Comparison of ENCODE assay signal across 21 cellular contexts in genomic region chr16:22751685-22752084, GRCh38.
DNase-seq lines count a peak whose midpoint lies in the region; ATAC-seq and TF ChIP-seq lines count a peak whose summit lies in the region.
"Had no signal": no experiment of that assay in that cellular context is flagged by ENCODE, and none has a peak within 500 bp of the region (broad histone marks: within the 10 kb centered on the region; RNA-seq: fewer than 3 reads in every experiment).

No MANE protein-coding gene starts in this region.

- H3K27ac Mint-ChIP-seq in GM23338 (no peak overlapping the region), neural progenitor cell (peak overlapping the region; percentile 74)
- H3K27ac Mint-ChIP-seq: CD4-positive, alpha-beta memory T cell; H9 had no signal

- TF ChIP-seq CTCF in GM23338 (conservative IDR thresholded peaks at IDR 0.05; ENCODE audit: low read depth in 2 of 2) (no peak), WERI-Rb-1 (IDR thresholded peaks at IDR 0.05; ENCODE audit: low read depth, low read length) (no peak), neural progenitor cell (IDR thresholded peaks at IDR 0.05) (no peak), breast epithelium (IDR thresholded peaks at IDR 0.05) (no peak)

- H3K4me1 ChIP-seq in GM23338 (ENCODE audit: insufficient read depth), result no peaks in the 10 kb centered on the region
- peaks cover 5% of the 10 kb centered on the region for H3K4me1 ChIP-seq in neural progenitor cell
- H3K4me1 ChIP-seq in breast epithelium, result no peaks in the 10 kb centered on the region
- H3K4me1 ChIP-seq: A549 had no signal

- intact Hi-C loops in breast epithelium (cut with DNase I; ENCODE audit: low total_unique reads), result loop anchor here (5.0 kb wide), 1 partner anchor 1164 kb away; no protein-coding TSS in a partner anchor

- H3K4me3 Mint-ChIP-seq in GM23338, result no peak overlapping the region
- no peak overlapping the region for H3K4me3 Mint-ChIP-seq in neural progenitor cell
- H3K4me3 Mint-ChIP-seq: CD4-positive, alpha-beta memory T cell; H9 had no signal

- H4K20me1 ChIP-seq in GM23338 (replicated peaks; ENCODE audit: insufficient read depth) (no peaks in the 10 kb centered on the region), neural progenitor cell (ENCODE audit: low read depth) (no peaks in the 10 kb centered on the region)

- H3K9ac ChIP-seq in neural progenitor cell, result no peak overlapping the region
- H3K9ac ChIP-seq: GM23248 had no signal

- H2AFZ ChIP-seq in GM23338 (peak overlapping the region; percentile 43; the same call in 1 of the 2 replicates), neural progenitor cell (replicated peaks) (peak overlapping the region; percentile 12)
- H2AFZ ChIP-seq: GM23248 had no signal

- H3K27me3 ChIP-seq in GM23338 (ENCODE audit: insufficient read depth), result no peaks in the 10 kb centered on the region
- H3K27me3 ChIP-seq in WERI-Rb-1 (ENCODE audit: insufficient read depth, low read depth, severe bottlenecking), result no peaks in the 10 kb centered on the region
- H3K27me3 ChIP-seq in neural progenitor cell, result no peaks in the 10 kb centered on the region
- peaks cover 0 to 5% of the 10 kb centered on the region in 2 donors for H3K27me3 ChIP-seq in breast epithelium

- ATAC-seq in GM23338, result no peak
- ATAC-seq in GM21529 (IDR thresholded peaks at IDR 0.05; ENCODE audit: unreplicated experiment), result no peak
- ATAC-seq in GM18907 (IDR thresholded peaks at IDR 0.05; ENCODE audit: unreplicated experiment), result no peak
- ATAC-seq: A549, HCT116 had no signal

- H3K27me3 Mint-ChIP-seq in GM23338 (ENCODE audit: insufficient read depth, low read depth, poor library complexity) (no peaks in the 10 kb centered on the region), neural progenitor cell (ENCODE audit: insufficient read depth, low read depth) (peaks cover 3% of the 10 kb centered on the region)

- H3K79me2 ChIP-seq in GM23338 (replicated peaks; ENCODE audit: insufficient read depth), result no peaks in the 10 kb centered on the region
- H3K79me2 ChIP-seq in neural progenitor cell (ENCODE audit: low read depth), result no peaks in the 10 kb centered on the region

- no peak for TF ChIP-seq POLR2A in breast epithelium (IDR thresholded peaks at IDR 0.05)

- H3K4me3 ChIP-seq in GM23338, result no peak overlapping the region
- H3K4me3 ChIP-seq in WERI-Rb-1 (ENCODE audit: low read depth, low read length), result no peak overlapping the region
- no peak overlapping the region for H3K4me3 ChIP-seq in neural progenitor cell
- H3K4me3 ChIP-seq in breast epithelium, result no peak overlapping the region
- H3K4me3 ChIP-seq: A549, GM23248 had no signal

- no peaks in the 10 kb centered on the region; the same call in 2 of the 3 replicates for H3K9me3 Mint-ChIP-seq in GM23338
- H3K9me3 Mint-ChIP-seq in neural progenitor cell, result peaks cover 7% of the 10 kb centered on the region

- peaks cover 13% of the 10 kb centered on the region for H3K9me2 ChIP-seq in GM23338 (ENCODE audit: insufficient read depth)

- H3K4me2 ChIP-seq in GM23338 (no peak overlapping the region), neural progenitor cell (no peak overlapping the region)
- H3K4me2 ChIP-seq: A549 had no signal

- DNase-seq in Ammon's horn (ENCODE audit: low spot score), result peak; percentile 35
- no peak for DNase-seq in GM23338 (ENCODE audit: low spot score)
- peak; percentile 64 for DNase-seq in WERI-Rb-1
- no peak for DNase-seq in neural progenitor cell (ENCODE audit: low spot score)
- DNase-seq in breast epithelium (ENCODE audit: low spot score in 2 of 2), result no peak
- DNase-seq in NCI-H1436 (lab: John Stamatoyannopoulos, UW), result no peak
- DNase-seq: 8988T; ACHN; AML-193; C1 segment of cervical spinal cord; Calu3; CD4-positive, alpha-beta memory T cell; COR-L47; DMS153; DND-41; GM23248; H9 had no signal

- no peaks in the 10 kb centered on the region; the same call in 2 of the 3 replicates for H3K36me3 Mint-ChIP-seq in GM23338 (ENCODE audit: low read depth)
- no peaks in the 10 kb centered on the region for H3K36me3 Mint-ChIP-seq in neural progenitor cell
- H3K36me3 Mint-ChIP-seq: CD4-positive, alpha-beta memory T cell had no signal

- H3K9me3 ChIP-seq in WERI-Rb-1 (ENCODE audit: severe bottlenecking), result no peaks in the 10 kb centered on the region
- no peaks in the 10 kb centered on the region for H3K9me3 ChIP-seq in neural progenitor cell (ENCODE audit: low read depth)
- H3K9me3 ChIP-seq in breast epithelium, result no peaks in the 10 kb centered on the region
- H3K9me3 ChIP-seq: A549 had no signal

- H3K4me1 Mint-ChIP-seq in GM23338 (no peaks in the 10 kb centered on the region), neural progenitor cell (peaks cover 13% of the 10 kb centered on the region)
- H3K4me1 Mint-ChIP-seq: CD4-positive, alpha-beta memory T cell; H9 had no signal

- no peaks in the 10 kb centered on the region for H3F3A ChIP-seq in GM23338 (replicated peaks; ENCODE audit: low read depth)
- H3F3A ChIP-seq in neural progenitor cell (ENCODE audit: low read depth), result no peaks in the 10 kb centered on the region

- H3K36me3 ChIP-seq in GM23338 (ENCODE audit: insufficient read depth) (no peaks in the 10 kb centered on the region), WERI-Rb-1 (no peaks in the 10 kb centered on the region), neural progenitor cell (no peaks in the 10 kb centered on the region), breast epithelium (no peaks in the 10 kb centered on the region)

- H3K27ac ChIP-seq in GM23338 (ENCODE audit: low read depth), result no peak overlapping the region
- H3K27ac ChIP-seq in WERI-Rb-1, result peak overlapping the region; percentile 69
- no peak overlapping the region for H3K27ac ChIP-seq in neural progenitor cell
- no peak overlapping the region for H3K27ac ChIP-seq in breast epithelium
- H3K27ac ChIP-seq: A549, GM23248 had no signal

TF ChIP-seq in GM23338, 12 proteins besides CTCF, POLR2A, EP300 and RAD21:
- TF ChIP-seq ZNF114 (CRISPR knock-in tag; IDR thresholded peaks at IDR 0.05), result no peak
- no peak for TF ChIP-seq CREB1 (CRISPR knock-in tag; IDR thresholded peaks at IDR 0.05; ENCODE audit: low read depth)
- TF ChIP-seq ETS1 (IDR thresholded peaks at IDR 0.05), result no peak
- no peak for TF ChIP-seq JUNB (IDR thresholded peaks at IDR 0.05; ENCODE audit: unreplicated experiment)
- TF ChIP-seq EZH2 (IDR thresholded peaks at IDR 0.05; ENCODE audit: low read depth, unreplicated experiment), result no peak
- TF ChIP-seq POLR2AphosphoS5 (IDR thresholded peaks at IDR 0.05; ENCODE audit: low read depth), result no peak
- TF ChIP-seq EZH2phosphoT487 (IDR thresholded peaks at IDR 0.05; ENCODE audit: unreplicated experiment), result no peak

Comparison
In these comparisons a context has a peak if more than half of its experiments do, and no peak if none do; other contexts are left out.
1. DNase-seq: peak in Ammon's horn (single experiment) and WERI-Rb-1 (single experiment); none in GM23338 (single experiment), neural progenitor cell (single experiment), breast epithelium (0 of 2) and NCI-H1436 (single experiment).